Comparison of ENCODE assay signal across 8 cellular contexts in genomic region chr6:101011165-101011564, GRCh38.
DNase-seq lines count a peak whose midpoint lies in the region; ATAC-seq and TF ChIP-seq lines count a peak whose summit lies in the region.

No MANE protein-coding gene starts in this region.

- ATAC-seq in GM19328 (IDR thresholded peaks at IDR 0.05; ENCODE audit: unreplicated experiment), result peak; percentile 87
- peak; percentile 98 for ATAC-seq in HG03175 (IDR thresholded peaks at IDR 0.05; ENCODE audit: unreplicated experiment)
- peak; percentile 60 for ATAC-seq in activated CD8-positive, alpha-beta T cell treated with anti-CD3 and anti-CD28 coated beads for 36 hours

- no peaks in the 10 kb centered on the region for H3K9me3 Mint-ChIP-seq in activated CD8-positive, alpha-beta T cell treated with anti-CD3 and anti-CD28 coated beads for 36 hours
- H3K9me3 Mint-ChIP-seq in endothelial cell (ENCODE audit: unreplicated experiment), result no peaks in the 10 kb centered on the region

- H3K27ac Mint-ChIP-seq in activated CD8-positive, alpha-beta T cell treated with anti-CD3 and anti-CD28 coated beads for 36 hours, result peak overlapping the region; percentile 6
- H3K27ac Mint-ChIP-seq in endothelial cell (ENCODE audit: unreplicated experiment), result no peak overlapping the region

- peak; percentile 62 for DNase-seq in DMS53 (lab: John Stamatoyannopoulos, UW)
- peak; percentile 3 for DNase-seq in activated CD8-positive, alpha-beta T cell treated with anti-CD3 and anti-CD28 coated beads for 36 hours
- no peak for DNase-seq in HEK293T (ENCODE audit: extremely low spot score)
- DNase-seq in NCI-H2081 (lab: John Stamatoyannopoulos, UW), result no peak
- no peak for DNase-seq in endothelial cell (ENCODE audit: low spot score)
- DNase-seq in activated CD8-positive, alpha-beta memory T cell treated with anti-CD3 and anti-CD28 coated beads for 24 hours, result no peak

- H3K4me1 Mint-ChIP-seq in activated CD8-positive, alpha-beta T cell treated with anti-CD3 and anti-CD28 coated beads for 36 hours (ENCODE audit: low read depth), result peaks cover 23% of the 10 kb centered on the region
- no peaks in the 10 kb centered on the region for H3K4me1 Mint-ChIP-seq in endothelial cell (ENCODE audit: unreplicated experiment)

- H3K36me3 Mint-ChIP-seq in activated CD8-positive, alpha-beta T cell treated with anti-CD3 and anti-CD28 coated beads for 36 hours (ENCODE audit: low read depth), result no peaks in the 10 kb centered on the region
- no peaks in the 10 kb centered on the region for H3K36me3 Mint-ChIP-seq in endothelial cell (ENCODE audit: low read depth, unreplicated experiment)

- H3K4me3 Mint-ChIP-seq in activated CD8-positive, alpha-beta T cell treated with anti-CD3 and anti-CD28 coated beads for 36 hours, result no peak overlapping the region
- H3K4me3 Mint-ChIP-seq in endothelial cell (ENCODE audit: unreplicated experiment), result no peak overlapping the region

- intact Hi-C loops in activated CD8-positive, alpha-beta T cell treated with anti-CD3 and anti-CD28 coated beads for 36 hours (cut with micrococcal nuclease), result no loop called here

- POLR2A ChIA-PET in activated CD8-positive, alpha-beta T cell treated with anti-CD3 and anti-CD28 coated beads for 36 hours (lab: Charles Lee), result no interaction called here
- POLR2A ChIA-PET in HEK293T (lab: Yijun Ruan, JAX), result no interaction called here

- CTCF ChIA-PET in activated CD8-positive, alpha-beta T cell treated with anti-CD3 and anti-CD28 coated beads for 36 hours (lab: Charles Lee), result no interaction called here
- CTCF ChIA-PET in HEK293T (lab: Yijun Ruan, JAX), result no interaction called here

- no peaks in the 10 kb centered on the region for H3K27me3 Mint-ChIP-seq in activated CD8-positive, alpha-beta T cell treated with anti-CD3 and anti-CD28 coated beads for 36 hours
- no peaks in the 10 kb centered on the region for H3K27me3 Mint-ChIP-seq in endothelial cell (ENCODE audit: unreplicated experiment)

- TF ChIP-seq CTCF in activated CD8-positive, alpha-beta T cell treated with anti-CD3 and anti-CD28 coated beads for 36 hours (IDR thresholded peaks at IDR 0.05), result no peak
- TF ChIP-seq CTCF in endothelial cell (IDR thresholded peaks at IDR 0.05; ENCODE audit: unreplicated experiment), result no peak

TF ChIP-seq in HEK293T, 16 proteins besides CTCF, POLR2A, EP300 and RAD21:
- TF ChIP-seq BHLHE40 (IDR thresholded peaks at IDR 0.05; ENCODE audit: borderline replicate concordance), result no peak
- TF ChIP-seq SUZ12 (IDR thresholded peaks at IDR 0.05), result no peak
- no peak for TF ChIP-seq PKNOX1 (IDR thresholded peaks at IDR 0.05)
- no peak for TF ChIP-seq FOXA1 (IDR thresholded peaks at IDR 0.05)
- TF ChIP-seq LEF1 (IDR thresholded peaks at IDR 0.05; ENCODE audit: borderline replicate concordance), result no peak
- no peak for TF ChIP-seq ARNT (IDR thresholded peaks at IDR 0.05)
- TF ChIP-seq CTBP1 (IDR thresholded peaks at IDR 0.05; ENCODE audit: borderline replicate concordance), result no peak
- no peak for TF ChIP-seq FOXK2 (IDR thresholded peaks at IDR 0.05)
- TF ChIP-seq FOXM1 (IDR thresholded peaks at IDR 0.05; ENCODE audit: borderline replicate concordance), result no peak
- TF ChIP-seq SP1 (IDR thresholded peaks at IDR 0.05), result no peak
- no peak for TF ChIP-seq ZNF384 (IDR thresholded peaks at IDR 0.05)
- TF ChIP-seq L3MBTL2 (conservative IDR thresholded peaks at IDR 0.05), result no peak
- TF ChIP-seq TARDBP (IDR thresholded peaks at IDR 0.05), result no peak
- TF ChIP-seq HDGF (IDR thresholded peaks at IDR 0.05; ENCODE audit: borderline replicate concordance), result no peak
- TF ChIP-seq NFRKB (IDR thresholded peaks at IDR 0.05), result no peak
- no peak for TF ChIP-seq ELF4 (IDR thresholded peaks at IDR 0.05)

Comparison
In these comparisons a context has a peak if more than half of its experiments do, and no peak if none do; other contexts are left out.
1. DNase-seq: peak in DMS53 (single experiment) and activated CD8-positive, alpha-beta T cell treated with anti-CD3 and anti-CD28 coated beads for 36 hours (single experiment); none in HEK293T (single experiment), NCI-H2081 (0 of 2), endothelial cell (single experiment) and activated CD8-positive, alpha-beta memory T cell treated with anti-CD3 and anti-CD28 coated beads for 24 hours (single experiment).
2. Peak in every context shown above with its lines, with median percentiles within 50 percentile points of each other: ATAC-seq.